In the genomic region with DNA sequence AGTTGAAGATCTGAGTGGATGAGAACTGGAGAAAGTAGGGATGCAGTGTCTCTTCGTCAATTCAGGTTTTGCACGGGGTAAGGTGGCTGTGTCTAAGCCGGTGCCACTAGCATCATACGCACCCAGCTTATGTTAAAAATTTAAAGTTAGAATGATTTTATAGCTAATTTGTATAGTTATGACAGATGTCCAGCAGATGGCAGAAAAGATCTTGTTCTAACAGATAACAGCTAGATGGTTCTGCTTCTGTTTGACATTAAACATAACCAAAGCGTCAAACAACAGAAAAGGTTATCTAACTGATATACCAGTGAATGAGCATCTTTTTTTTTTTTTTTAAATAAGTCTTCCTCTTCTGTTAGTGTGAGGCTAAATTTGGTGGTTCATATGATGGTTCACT, we compare ENCODE assay signal across 9 cellular contexts. TPM values are rescaled to one million over a fixed set of nuclear protein-coding genes. Genes with fewer than 3 reads are reported as not detected.
DNase-seq lines count a peak whose midpoint lies in the region; ATAC-seq and TF ChIP-seq lines count a peak whose summit lies in the region.
"Had no signal": no experiment of that assay in that cellular context is flagged by ENCODE, and none has a peak within 500 bp of the region (broad histone marks: within the 10 kb centered on the region; RNA-seq: fewer than 3 reads in every experiment).

No MANE protein-coding gene starts in this region.

- H3K9me2 ChIP-seq in SK-N-SH: no peaks in the 10 kb centered on the region

- H2AFZ ChIP-seq in SK-N-SH (ENCODE audit: low read depth): no peak overlapping the region

- H3K9me3 ChIP-seq in SK-N-SH: no peaks in the 10 kb centered on the region

- CTCF ChIA-PET in SK-N-SH (lab: Yijun Ruan, JAX): interaction anchor here (0.6 to 11.0 kb wide), 38 partner anchors 10 to 219 kb away, joined by 3 to 200 read pairs (median 6); a partner anchor contains a TSS

- no peaks in the 10 kb centered on the region for H3K79me2 ChIP-seq in SK-N-SH (ENCODE audit: insufficient read depth)

- H3F3A ChIP-seq in SK-N-SH (replicated peaks; ENCODE audit: insufficient read depth): no peaks in the 10 kb centered on the region

- no peaks in the 10 kb centered on the region for H3K27me3 ChIP-seq in SK-N-SH (ENCODE audit: insufficient read depth)

- ATAC-seq in GM18519 (IDR thresholded peaks at IDR 0.05; ENCODE audit: low FRiP score, unreplicated experiment): no peak
- no peak for ATAC-seq in HG02885 (IDR thresholded peaks at IDR 0.05; ENCODE audit: poor library complexity, unreplicated experiment)

- no peak overlapping the region for H3K27ac ChIP-seq in SK-N-SH (ENCODE audit: low read depth in 2 of 2, low read length in 1 of 2)

- H3K4me1 ChIP-seq in SK-N-SH (ENCODE audit: control insufficient read depth in 1 of 2, insufficient read depth in 2 of 2, low read depth in 1 of 2, low read length in 1 of 2): peaks cover 0 to 4% of the 10 kb centered on the region in 2 experiments; a peak in 1 of 4 replicates

- TF ChIP-seq EP300 in SK-N-SH (IDR thresholded peaks at IDR 0.05; ENCODE audit: borderline replicate concordance in 1 of 2, low read depth in 1 of 2, low read length in 1 of 2): no peak

- no peak overlapping the region for H3K4me3 ChIP-seq in SK-N-SH (ENCODE audit: low read depth in 2 of 2, low read length in 1 of 2)
- H3K4me3 ChIP-seq in foreskin fibroblast (ENCODE audit: low read depth in 1 of 2, low read length in 2 of 2): no peak overlapping the region
- H3K4me3 ChIP-seq in retinal pigment epithelial cell (ENCODE audit: low read length): no peak overlapping the region

- H4K20me1 ChIP-seq in SK-N-SH (ENCODE audit: insufficient read depth): no peaks in the 10 kb centered on the region

- peak; percentile 71 for TF ChIP-seq RAD21 in SK-N-SH (IDR thresholded peaks at IDR 0.05; ENCODE audit: low read length)

- POLR2A ChIA-PET in SK-N-SH (lab: Yijun Ruan, JAX): interaction anchor here (0.6 to 1.3 kb wide), 3 partner anchors 57 to 179 kb away, joined by 3 to 10 read pairs (median 4); no protein-coding TSS in a partner anchor

- peak; percentile 11 for DNase-seq in GM04503 (ENCODE audit: low read depth)
- DNase-seq in MV-4-11 (lab: John Stamatoyannopoulos, UW): peak; percentile 83
- DNase-seq in SK-N-SH: peak; percentile 61
- peak; percentile 29 to 66 for DNase-seq in foreskin fibroblast
- DNase-seq in retinal pigment epithelial cell (ENCODE audit: low read depth): peak; percentile 7
- no peak for DNase-seq in nucleus accumbens (lab: John Stamatoyannopoulos, UW)
- DNase-seq: activated B cell treated with CpG ODN at 0.5 μM for 24 hours had no signal

- WGBS in SK-N-SH (ENCODE audit: low lambda C conversion rate): 12% methylated on average over 5 of the region's 5 CpGs

- H3K9ac ChIP-seq in SK-N-SH: no peak overlapping the region

- TF ChIP-seq CTCF in SK-N-SH (IDR thresholded peaks at IDR 0.05) (peak; percentile 66), foreskin fibroblast (IDR thresholded peaks at IDR 0.05; ENCODE audit: low read depth, low read length) (peak; percentile 11), retinal pigment epithelial cell (conservative IDR thresholded peaks at IDR 0.05; ENCODE audit: low read depth, low read length) (peak; percentile 38)

- no peak overlapping the region for H3K4me2 ChIP-seq in SK-N-SH

- no peaks in the 10 kb centered on the region for H3K36me3 ChIP-seq in SK-N-SH (replicated peaks in 1 of 2; ENCODE audit: control insufficient read depth in 1 of 2, insufficient read depth in 2 of 2, low read length in 1 of 2)

TF ChIP-seq in SK-N-SH, 30 proteins besides CTCF, POLR2A, EP300 and RAD21:
- no peak for TF ChIP-seq EZH2phosphoT487 (IDR thresholded peaks at IDR 0.05; ENCODE audit: borderline replicate concordance, low read depth)
- peak; percentile 55; the same call in 1 of the 2 replicates for TF ChIP-seq SMC3 (IDR thresholded peaks at IDR 0.05; ENCODE audit: low read depth, low read length)
TF ChIP-seq in SK-N-SH: peak in this region for 1.

RNA-seq across cellular contexts. Expression of a gene that starts 18.8 kb away (rescaled TPM):
- polyA plus RNA-seq in SK-N-SH (2012; rRNA removed): not detected in 2 replicates
- polyA plus RNA-seq in SK-N-SH (2012; cell fraction: cytosol; rRNA removed): not detected in 2 replicates
- polyA plus RNA-seq in SK-N-SH (2012; cell fraction: nucleus; rRNA removed): not detected in 2 replicates

RNA-seq across cellular contexts. Expression of a gene that starts 51.7 kb away (rescaled TPM):
- not detected in 2 replicates for polyA plus RNA-seq in SK-N-SH (2012; rRNA removed)
- polyA plus RNA-seq in SK-N-SH (2012; cell fraction: cytosol; rRNA removed): not detected in 2 replicates
- polyA plus RNA-seq in SK-N-SH (2012; cell fraction: nucleus; rRNA removed): not detected in 2 replicates

RNA-seq across cellular contexts. Expression of a gene that starts 56.2 kb away (rescaled TPM):
- not detected in 2 replicates for polyA plus RNA-seq in SK-N-SH (2012; rRNA removed)
- polyA plus RNA-seq in SK-N-SH (2012; cell fraction: cytosol; rRNA removed): not detected in 2 replicates
- not detected in 2 replicates for polyA plus RNA-seq in SK-N-SH (2012; cell fraction: nucleus; rRNA removed)

Comparison
In these comparisons a context has a peak if more than half of its experiments do, and no peak if none do; other contexts are left out.
1. DNase-seq: peak in GM04503 (single experiment), MV-4-11 (single experiment), SK-N-SH (single experiment), foreskin fibroblast (2 of 2) and retinal pigment epithelial cell (single experiment); none in nucleus accumbens (0 of 56).
2. CTCF ChIP-seq: peak in every context shown above with its lines; median percentile 66 in SK-N-SH; 38 in retinal pigment epithelial cell; 11 in foreskin fibroblast.